In the genomic region with DNA sequence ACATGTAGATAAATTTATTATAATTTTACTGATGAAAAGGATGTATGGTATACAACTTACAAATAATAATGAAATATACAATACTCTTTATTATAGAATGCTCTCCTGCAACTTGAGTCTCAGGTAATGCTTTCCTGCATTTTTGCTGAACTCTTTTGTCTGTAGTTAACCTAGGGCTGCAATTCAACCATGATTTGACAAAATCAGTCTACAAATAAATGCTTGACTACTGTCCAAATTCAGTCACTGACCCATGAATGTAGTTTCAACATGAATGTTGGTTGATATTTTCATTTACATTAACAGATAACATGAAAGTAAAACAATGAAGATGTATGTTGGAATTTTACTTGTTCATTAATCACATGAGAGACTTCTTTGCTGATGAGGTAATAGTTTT, we compare ENCODE assay signal across 31 cellular contexts.
"Had no signal": no experiment of that assay in that cellular context is flagged by ENCODE, and none has a peak within 500 bp of the region (broad histone marks: within the 10 kb centered on the region; RNA-seq: fewer than 3 reads in every experiment).

No MANE protein-coding gene starts in this region.

- DNase-seq: activated B cell treated with CpG ODN at 0.5 μM for 24 hours; activated CD4-positive, alpha-beta T cell treated with anti-CD3 and anti-CD28 coated beads for 48 hours; activated CD4-positive, alpha-beta T cell treated with anti-CD3 and anti-CD28 coated beads, Interleukin-2, amount 50 U/mL, for 1 hour; activated CD4-positive, alpha-beta T cell treated with anti-CD3 and anti-CD28 coated beads, Interleukin-2, amount 50 U/mL, for 48 hours; activated CD8-positive, alpha-beta memory T cell treated with anti-CD3 and anti-CD28 coated beads for 24 hours; activated CD8-positive, alpha-beta T cell treated with anti-CD3 and anti-CD28 coated beads for 36 hours; activated effector memory CD4-positive, alpha-beta T cell treated with Interleukin-2 at 50 U/mL for 16 hours; activated gamma-delta T cell treated with Interleukin-2 at 50 U/mL for 16 hours; activated naive CD4-positive, alpha-beta T cell treated with anti-CD3 and anti-CD28 coated beads, Interleukin-2, amount 50 U/mL, for 16 hours; activated naive CD4-positive, alpha-beta T cell treated with Interleukin-2 at 50 U/mL for 16 hours; activated T-cell treated with anti-CD3 and anti-CD28 coated beads, Interleukin-2, amount 50 U/mL, for 4 hours; amniotic stem cell; anterior cingulate cortex; dorsolateral prefrontal cortex; effector memory CD4-positive, alpha-beta T cell; endodermal cell; foreskin fibroblast; head of caudate nucleus; T-helper 1 cell; T-helper 17 cell; T1000; WERI-Rb-1 had no signal

- H3K9me3 Mint-ChIP-seq: activated B cell treated with CpG ODN at 0.5 μM for 24 hours; activated CD8-positive, alpha-beta T cell treated with anti-CD3 and anti-CD28 coated beads for 36 hours; activated T-cell treated with anti-CD3 and anti-CD28 coated beads, Interleukin-2, amount 50 U/mL, for 4 hours; activated T-helper 17 cell treated with anti-CD3 and anti-CD28 coated beads, Interleukin-2, amount 50 U/mL, for 72 hours; central memory CD8-positive, alpha-beta T cell; dendritic cell treated with granulocyte-macrophage colony-stimulating factor and Interleukin-4, amounts not matched to agents 40 ng/mL and 50 ng/mL, for 4 days; endodermal cell; T-helper 2 cell treated with Interferon-gamma antibody and Interleukin-4, amounts not matched to agents 5 μg/mL and 100 μg/mL, for 36 hours had no signal

- FAIRE-seq: frontal cortex had no signal

- H3K36me3 ChIP-seq: breast epithelium, WERI-Rb-1 had no signal

- H3K4me1 Mint-ChIP-seq: activated B cell treated with CpG ODN at 0.5 μM for 24 hours; activated T-helper 17 cell treated with anti-CD3 and anti-CD28 coated beads, Interleukin-2, amount 50 U/mL, for 72 hours; central memory CD8-positive, alpha-beta T cell; endodermal cell had no signal

- H3K36me3 Mint-ChIP-seq: activated naive CD8-positive, alpha-beta T cell; brain had no signal

- H3K27ac Mint-ChIP-seq: activated B cell treated with CpG ODN at 0.5 μM for 24 hours; activated CD8-positive, alpha-beta T cell treated with anti-CD3 and anti-CD28 coated beads for 36 hours; activated naive CD8-positive, alpha-beta T cell; activated T-helper 17 cell treated with anti-CD3 and anti-CD28 coated beads, Interleukin-2, amount 50 U/mL, for 72 hours; brain; dendritic cell treated with granulocyte-macrophage colony-stimulating factor and Interleukin-4, amounts not matched to agents 40 ng/mL and 50 ng/mL, for 4 days; endodermal cell; T-helper 17 cell; T-helper 2 cell treated with Interferon-gamma antibody and Interleukin-4, amounts not matched to agents 5 μg/mL and 100 μg/mL, for 36 hours had no signal

- H3K4me3 ChIP-seq: breast epithelium, coronary artery, dorsolateral prefrontal cortex had no signal

- H3K27ac ChIP-seq: breast epithelium, coronary artery, WERI-Rb-1 had no signal

- H3K4me1 ChIP-seq: breast epithelium had no signal

- H3K27me3 Mint-ChIP-seq: brain had no signal

- H3K9me3 ChIP-seq: breast epithelium had no signal

- H3K27me3 ChIP-seq: breast epithelium, dorsolateral prefrontal cortex had no signal

- H3K4me3 Mint-ChIP-seq: activated B cell treated with CpG ODN at 0.5 μM for 24 hours; activated CD8-positive, alpha-beta T cell treated with anti-CD3 and anti-CD28 coated beads for 36 hours; activated naive CD8-positive, alpha-beta T cell; activated T-cell treated with anti-CD3 and anti-CD28 coated beads, Interleukin-2, amount 50 U/mL, for 4 hours; activated T-helper 17 cell treated with anti-CD3 and anti-CD28 coated beads, Interleukin-2, amount 50 U/mL, for 72 hours; brain; central memory CD8-positive, alpha-beta T cell; dendritic cell treated with granulocyte-macrophage colony-stimulating factor and Interleukin-4, amounts not matched to agents 40 ng/mL and 50 ng/mL, for 4 days; endodermal cell; T-helper 17 cell; T-helper 2 cell treated with Interferon-gamma antibody and Interleukin-4, amounts not matched to agents 5 μg/mL and 100 μg/mL, for 36 hours had no signal
